1 cellular context compared by ENCODE assay signal in the genomic region with DNA sequence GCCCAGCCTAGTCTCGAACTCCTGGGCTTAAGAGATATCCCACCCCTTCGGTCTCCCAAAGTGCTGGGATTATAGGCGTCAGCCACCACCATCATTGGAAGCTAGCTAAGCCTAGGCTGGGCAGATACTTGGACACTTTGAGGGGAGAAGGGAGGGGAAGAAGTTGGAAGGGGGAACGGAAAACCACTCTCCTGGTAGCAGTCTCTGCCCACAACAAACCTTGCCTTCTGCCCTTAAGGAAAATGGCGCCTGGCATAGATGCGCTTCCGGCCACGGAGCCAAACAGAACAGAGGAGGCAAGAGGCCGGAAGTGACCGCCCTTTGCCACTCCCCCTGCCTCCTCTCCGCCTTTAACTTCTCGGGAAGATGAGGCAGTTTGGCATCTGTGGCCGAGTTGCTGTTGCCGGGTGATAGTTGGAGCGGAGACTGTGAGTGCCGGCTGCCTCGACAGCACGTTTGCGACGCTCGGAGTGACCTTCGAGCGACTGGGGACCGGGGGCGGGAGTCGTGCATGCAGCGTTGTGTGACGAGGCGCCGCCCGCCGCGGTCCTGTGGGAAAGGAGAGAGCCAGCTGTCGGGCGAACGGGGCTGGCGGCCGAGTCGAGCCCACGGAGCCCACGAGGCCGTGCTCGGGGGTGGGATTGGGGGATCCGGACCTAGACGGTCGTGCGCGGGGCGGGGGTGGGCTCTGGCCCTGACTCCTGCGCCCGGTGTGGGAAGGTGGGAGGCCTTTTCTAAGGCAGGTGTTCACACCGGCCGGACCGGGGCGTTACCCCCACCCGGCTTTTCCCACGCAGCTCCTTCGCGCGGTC.
TF ChIP-seq lines count a peak whose summit lies in the region.

A gene (plus strand): TSS at position 327 of the 812 bp plus-strand sequence. CDS start 1,143 bp downstream, outside the sequence.

TF ChIP-seq in K562, 482 proteins besides CTCF, POLR2A, EP300 and RAD21 (continued from another document and continues in another):
- TF ChIP-seq, protein P1, sequence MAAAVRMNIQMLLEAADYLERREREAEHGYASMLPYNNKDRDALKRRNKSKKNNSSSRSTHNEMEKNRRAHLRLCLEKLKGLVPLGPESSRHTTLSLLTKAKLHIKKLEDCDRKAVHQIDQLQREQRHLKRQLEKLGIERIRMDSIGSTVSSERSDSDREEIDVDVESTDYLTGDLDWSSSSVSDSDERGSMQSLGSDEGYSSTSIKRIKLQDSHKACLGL (CRISPR knock-in tag; IDR thresholded peaks at IDR 0.05; ENCODE audit: borderline replicate concordance, poor library complexity, severe bottlenecking): no peak
- TF ChIP-seq, protein P2, sequence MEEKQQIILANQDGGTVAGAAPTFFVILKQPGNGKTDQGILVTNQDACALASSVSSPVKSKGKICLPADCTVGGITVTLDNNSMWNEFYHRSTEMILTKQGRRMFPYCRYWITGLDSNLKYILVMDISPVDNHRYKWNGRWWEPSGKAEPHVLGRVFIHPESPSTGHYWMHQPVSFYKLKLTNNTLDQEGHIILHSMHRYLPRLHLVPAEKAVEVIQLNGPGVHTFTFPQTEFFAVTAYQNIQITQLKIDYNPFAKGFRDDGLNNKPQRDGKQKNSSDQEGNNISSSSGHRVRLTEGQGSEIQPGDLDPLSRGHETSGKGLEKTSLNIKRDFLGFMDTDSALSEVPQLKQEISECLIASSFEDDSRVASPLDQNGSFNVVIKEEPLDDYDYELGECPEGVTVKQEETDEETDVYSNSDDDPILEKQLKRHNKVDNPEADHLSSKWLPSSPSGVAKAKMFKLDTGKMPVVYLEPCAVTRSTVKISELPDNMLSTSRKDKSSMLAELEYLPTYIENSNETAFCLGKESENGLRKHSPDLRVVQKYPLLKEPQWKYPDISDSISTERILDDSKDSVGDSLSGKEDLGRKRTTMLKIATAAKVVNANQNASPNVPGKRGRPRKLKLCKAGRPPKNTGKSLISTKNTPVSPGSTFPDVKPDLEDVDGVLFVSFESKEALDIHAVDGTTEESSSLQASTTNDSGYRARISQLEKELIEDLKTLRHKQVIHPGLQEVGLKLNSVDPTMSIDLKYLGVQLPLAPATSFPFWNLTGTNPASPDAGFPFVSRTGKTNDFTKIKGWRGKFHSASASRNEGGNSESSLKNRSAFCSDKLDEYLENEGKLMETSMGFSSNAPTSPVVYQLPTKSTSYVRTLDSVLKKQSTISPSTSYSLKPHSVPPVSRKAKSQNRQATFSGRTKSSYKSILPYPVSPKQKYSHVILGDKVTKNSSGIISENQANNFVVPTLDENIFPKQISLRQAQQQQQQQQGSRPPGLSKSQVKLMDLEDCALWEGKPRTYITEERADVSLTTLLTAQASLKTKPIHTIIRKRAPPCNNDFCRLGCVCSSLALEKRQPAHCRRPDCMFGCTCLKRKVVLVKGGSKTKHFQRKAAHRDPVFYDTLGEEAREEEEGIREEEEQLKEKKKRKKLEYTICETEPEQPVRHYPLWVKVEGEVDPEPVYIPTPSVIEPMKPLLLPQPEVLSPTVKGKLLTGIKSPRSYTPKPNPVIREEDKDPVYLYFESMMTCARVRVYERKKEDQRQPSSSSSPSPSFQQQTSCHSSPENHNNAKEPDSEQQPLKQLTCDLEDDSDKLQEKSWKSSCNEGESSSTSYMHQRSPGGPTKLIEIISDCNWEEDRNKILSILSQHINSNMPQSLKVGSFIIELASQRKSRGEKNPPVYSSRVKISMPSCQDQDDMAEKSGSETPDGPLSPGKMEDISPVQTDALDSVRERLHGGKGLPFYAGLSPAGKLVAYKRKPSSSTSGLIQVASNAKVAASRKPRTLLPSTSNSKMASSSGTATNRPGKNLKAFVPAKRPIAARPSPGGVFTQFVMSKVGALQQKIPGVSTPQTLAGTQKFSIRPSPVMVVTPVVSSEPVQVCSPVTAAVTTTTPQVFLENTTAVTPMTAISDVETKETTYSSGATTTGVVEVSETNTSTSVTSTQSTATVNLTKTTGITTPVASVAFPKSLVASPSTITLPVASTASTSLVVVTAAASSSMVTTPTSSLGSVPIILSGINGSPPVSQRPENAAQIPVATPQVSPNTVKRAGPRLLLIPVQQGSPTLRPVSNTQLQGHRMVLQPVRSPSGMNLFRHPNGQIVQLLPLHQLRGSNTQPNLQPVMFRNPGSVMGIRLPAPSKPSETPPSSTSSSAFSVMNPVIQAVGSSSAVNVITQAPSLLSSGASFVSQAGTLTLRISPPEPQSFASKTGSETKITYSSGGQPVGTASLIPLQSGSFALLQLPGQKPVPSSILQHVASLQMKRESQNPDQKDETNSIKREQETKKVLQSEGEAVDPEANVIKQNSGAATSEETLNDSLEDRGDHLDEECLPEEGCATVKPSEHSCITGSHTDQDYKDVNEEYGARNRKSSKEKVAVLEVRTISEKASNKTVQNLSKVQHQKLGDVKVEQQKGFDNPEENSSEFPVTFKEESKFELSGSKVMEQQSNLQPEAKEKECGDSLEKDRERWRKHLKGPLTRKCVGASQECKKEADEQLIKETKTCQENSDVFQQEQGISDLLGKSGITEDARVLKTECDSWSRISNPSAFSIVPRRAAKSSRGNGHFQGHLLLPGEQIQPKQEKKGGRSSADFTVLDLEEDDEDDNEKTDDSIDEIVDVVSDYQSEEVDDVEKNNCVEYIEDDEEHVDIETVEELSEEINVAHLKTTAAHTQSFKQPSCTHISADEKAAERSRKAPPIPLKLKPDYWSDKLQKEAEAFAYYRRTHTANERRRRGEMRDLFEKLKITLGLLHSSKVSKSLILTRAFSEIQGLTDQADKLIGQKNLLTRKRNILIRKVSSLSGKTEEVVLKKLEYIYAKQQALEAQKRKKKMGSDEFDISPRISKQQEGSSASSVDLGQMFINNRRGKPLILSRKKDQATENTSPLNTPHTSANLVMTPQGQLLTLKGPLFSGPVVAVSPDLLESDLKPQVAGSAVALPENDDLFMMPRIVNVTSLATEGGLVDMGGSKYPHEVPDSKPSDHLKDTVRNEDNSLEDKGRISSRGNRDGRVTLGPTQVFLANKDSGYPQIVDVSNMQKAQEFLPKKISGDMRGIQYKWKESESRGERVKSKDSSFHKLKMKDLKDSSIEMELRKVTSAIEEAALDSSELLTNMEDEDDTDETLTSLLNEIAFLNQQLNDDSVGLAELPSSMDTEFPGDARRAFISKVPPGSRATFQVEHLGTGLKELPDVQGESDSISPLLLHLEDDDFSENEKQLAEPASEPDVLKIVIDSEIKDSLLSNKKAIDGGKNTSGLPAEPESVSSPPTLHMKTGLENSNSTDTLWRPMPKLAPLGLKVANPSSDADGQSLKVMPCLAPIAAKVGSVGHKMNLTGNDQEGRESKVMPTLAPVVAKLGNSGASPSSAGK (IDR thresholded peaks at IDR 0.05): peak; percentile 73
- TF ChIP-seq ZNF57 (CRISPR knock-in tag; IDR thresholded peaks at IDR 0.05): no peak
- TF ChIP-seq FOXK2 (conservative IDR thresholded peaks at IDR 0.05 in 1 of 2, IDR thresholded peaks at IDR 0.05 in 1 of 2; ENCODE audit: low read depth in 2 of 2): no peak
- TF ChIP-seq PRMT5 (CRISPR knock-in tag; IDR thresholded peaks at IDR 0.05): no peak; the same call in 1 of the 2 replicates
- no peak; a peak in 1 of 4 replicates for TF ChIP-seq TEAD1 (CRISPR knock-in tag; IDR thresholded peaks at IDR 0.05)
- TF ChIP-seq NFE2 (IDR thresholded peaks at IDR 0.05; ENCODE audit: low read depth): no peak
- peak; percentile 78 for TF ChIP-seq SUPT5H (IDR thresholded peaks at IDR 0.05)
- peak; percentile 43; the same call in 1 of the 2 replicates for TF ChIP-seq CBFB (CRISPR knock-in tag; IDR thresholded peaks at IDR 0.05)
- TF ChIP-seq GABPA (tag; conservative IDR thresholded peaks at IDR 0.05; ENCODE audit: low read depth): peak; percentile 96
- TF ChIP-seq, protein P3, sequence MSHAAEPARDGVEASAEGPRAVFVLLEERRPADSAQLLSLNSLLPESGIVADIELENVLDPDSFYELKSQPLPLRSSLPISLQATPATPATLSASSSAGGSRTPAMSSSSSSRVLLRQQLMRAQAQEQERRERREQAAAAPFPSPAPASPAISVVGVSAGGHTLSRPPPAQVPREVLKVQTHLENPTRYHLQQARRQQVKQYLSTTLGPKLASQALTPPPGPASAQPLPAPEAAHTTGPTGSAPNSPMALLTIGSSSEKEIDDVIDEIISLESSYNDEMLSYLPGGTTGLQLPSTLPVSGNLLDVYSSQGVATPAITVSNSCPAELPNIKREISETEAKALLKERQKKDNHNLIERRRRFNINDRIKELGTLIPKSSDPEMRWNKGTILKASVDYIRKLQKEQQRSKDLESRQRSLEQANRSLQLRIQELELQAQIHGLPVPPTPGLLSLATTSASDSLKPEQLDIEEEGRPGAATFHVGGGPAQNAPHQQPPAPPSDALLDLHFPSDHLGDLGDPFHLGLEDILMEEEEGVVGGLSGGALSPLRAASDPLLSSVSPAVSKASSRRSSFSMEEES (CRISPR knock-in tag; IDR thresholded peaks at IDR 0.05): no peak
- no peak for TF ChIP-seq NELFE (IDR thresholded peaks at IDR 0.05; ENCODE audit: insufficient read depth, insufficient read length)
- peak; percentile 35; the same call in 1 of the 2 replicates for TF ChIP-seq ZBTB7A (IDR thresholded peaks at IDR 0.05; ENCODE audit: borderline replicate concordance, control insufficient read depth, low read depth, low read length)
- TF ChIP-seq HDAC6 (IDR thresholded peaks at IDR 0.05; ENCODE audit: low read depth, low read length): no peak
- TF ChIP-seq, protein P4, sequence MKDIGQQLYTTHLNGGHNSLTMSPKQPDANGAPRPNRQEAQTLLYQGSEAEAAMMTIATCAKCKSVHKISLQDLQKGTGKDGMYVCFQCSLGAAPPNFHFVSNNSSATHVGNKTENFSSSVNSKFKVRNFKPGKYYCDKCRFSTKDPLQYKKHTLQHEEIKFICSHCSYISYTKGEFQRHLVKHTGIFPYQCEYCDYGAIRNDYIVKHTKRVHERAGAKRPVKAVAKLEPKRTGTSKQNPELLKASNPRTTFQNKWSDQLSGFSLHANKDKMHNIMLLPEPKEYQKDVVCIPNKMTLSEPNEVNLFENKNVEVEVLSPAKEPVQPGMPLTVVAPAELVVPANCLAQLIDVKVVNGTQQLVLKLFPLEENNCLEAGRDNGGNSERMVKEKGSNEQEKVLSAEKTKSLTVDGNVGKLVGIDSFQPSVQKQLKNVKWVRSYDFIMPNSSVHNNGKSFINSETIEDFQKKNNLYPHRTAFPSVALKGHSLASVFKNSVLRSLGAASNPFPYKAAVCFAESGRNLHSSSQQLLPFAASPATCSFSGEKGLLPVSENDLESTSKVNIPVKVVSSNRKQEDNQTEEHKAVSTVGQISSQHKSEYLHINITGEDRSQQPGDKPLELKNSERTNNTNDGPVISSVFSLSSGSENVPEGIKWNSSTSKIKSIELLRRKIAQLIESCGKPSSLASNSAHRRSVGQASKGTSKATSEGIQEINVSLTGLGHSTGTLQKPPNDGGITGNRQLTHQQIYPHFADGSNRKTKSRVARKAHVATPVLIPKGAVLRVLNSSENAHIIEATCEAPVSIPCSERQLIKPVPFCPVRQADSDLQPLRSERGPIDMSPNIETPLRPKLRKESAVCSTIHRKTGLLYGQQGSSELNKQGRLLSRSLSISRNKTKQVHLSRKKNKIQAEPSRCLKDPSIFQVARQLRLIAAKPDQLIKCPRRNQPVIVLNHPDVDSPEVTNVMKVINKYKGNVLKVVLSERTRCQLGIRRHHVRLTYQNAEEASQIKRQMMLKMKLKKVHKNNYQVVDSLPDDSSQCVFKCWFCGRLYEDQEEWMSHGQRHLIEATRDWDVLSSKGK (CRISPR knock-in tag; IDR thresholded peaks at IDR 0.05): no peak
- TF ChIP-seq ZNF212 (CRISPR knock-in tag; IDR thresholded peaks at IDR 0.05): no peak
- no peak for TF ChIP-seq ZNF444 (CRISPR knock-in tag; IDR thresholded peaks at IDR 0.05)
- TF ChIP-seq ZNF311 (CRISPR knock-in tag; IDR thresholded peaks at IDR 0.05): no peak
- no peak for TF ChIP-seq TSC22D4 (tag; IDR thresholded peaks at IDR 0.05)
- no peak for TF ChIP-seq HIVEP1 (CRISPR knock-in tag; IDR thresholded peaks at IDR 0.05)
- TF ChIP-seq KDM1A (IDR thresholded peaks at IDR 0.05): no peak
- no peak for TF ChIP-seq LEF1 (IDR thresholded peaks at IDR 0.05)
- TF ChIP-seq, protein P5, sequence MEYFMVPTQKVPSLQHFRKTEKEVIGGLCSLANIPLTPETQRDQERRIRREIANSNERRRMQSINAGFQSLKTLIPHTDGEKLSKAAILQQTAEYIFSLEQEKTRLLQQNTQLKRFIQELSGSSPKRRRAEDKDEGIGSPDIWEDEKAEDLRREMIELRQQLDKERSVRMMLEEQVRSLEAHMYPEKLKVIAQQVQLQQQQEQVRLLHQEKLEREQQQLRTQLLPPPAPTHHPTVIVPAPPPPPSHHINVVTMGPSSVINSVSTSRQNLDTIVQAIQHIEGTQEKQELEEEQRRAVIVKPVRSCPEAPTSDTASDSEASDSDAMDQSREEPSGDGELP (CRISPR knock-in tag; IDR thresholded peaks at IDR 0.05; ENCODE audit: borderline replicate concordance): peak; percentile 96
- no peak for TF ChIP-seq ZNF354B (CRISPR knock-in tag; IDR thresholded peaks at IDR 0.05)
- no peak for TF ChIP-seq ZNF408 (CRISPR knock-in tag; IDR thresholded peaks at IDR 0.05; ENCODE audit: low read depth)
- no peak for TF ChIP-seq CBX2 (IDR thresholded peaks at IDR 0.05; ENCODE audit: insufficient read depth, low read length, poor library complexity, severe bottlenecking)
- TF ChIP-seq, protein P6, sequence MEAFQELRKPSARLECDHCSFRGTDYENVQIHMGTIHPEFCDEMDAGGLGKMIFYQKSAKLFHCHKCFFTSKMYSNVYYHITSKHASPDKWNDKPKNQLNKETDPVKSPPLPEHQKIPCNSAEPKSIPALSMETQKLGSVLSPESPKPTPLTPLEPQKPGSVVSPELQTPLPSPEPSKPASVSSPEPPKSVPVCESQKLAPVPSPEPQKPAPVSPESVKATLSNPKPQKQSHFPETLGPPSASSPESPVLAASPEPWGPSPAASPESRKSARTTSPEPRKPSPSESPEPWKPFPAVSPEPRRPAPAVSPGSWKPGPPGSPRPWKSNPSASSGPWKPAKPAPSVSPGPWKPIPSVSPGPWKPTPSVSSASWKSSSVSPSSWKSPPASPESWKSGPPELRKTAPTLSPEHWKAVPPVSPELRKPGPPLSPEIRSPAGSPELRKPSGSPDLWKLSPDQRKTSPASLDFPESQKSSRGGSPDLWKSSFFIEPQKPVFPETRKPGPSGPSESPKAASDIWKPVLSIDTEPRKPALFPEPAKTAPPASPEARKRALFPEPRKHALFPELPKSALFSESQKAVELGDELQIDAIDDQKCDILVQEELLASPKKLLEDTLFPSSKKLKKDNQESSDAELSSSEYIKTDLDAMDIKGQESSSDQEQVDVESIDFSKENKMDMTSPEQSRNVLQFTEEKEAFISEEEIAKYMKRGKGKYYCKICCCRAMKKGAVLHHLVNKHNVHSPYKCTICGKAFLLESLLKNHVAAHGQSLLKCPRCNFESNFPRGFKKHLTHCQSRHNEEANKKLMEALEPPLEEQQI (IDR thresholded peaks at IDR 0.05): 0 out of 2 replicates have a peak, but pooled peaks have one; percentile 26
- TF ChIP-seq, protein P7, sequence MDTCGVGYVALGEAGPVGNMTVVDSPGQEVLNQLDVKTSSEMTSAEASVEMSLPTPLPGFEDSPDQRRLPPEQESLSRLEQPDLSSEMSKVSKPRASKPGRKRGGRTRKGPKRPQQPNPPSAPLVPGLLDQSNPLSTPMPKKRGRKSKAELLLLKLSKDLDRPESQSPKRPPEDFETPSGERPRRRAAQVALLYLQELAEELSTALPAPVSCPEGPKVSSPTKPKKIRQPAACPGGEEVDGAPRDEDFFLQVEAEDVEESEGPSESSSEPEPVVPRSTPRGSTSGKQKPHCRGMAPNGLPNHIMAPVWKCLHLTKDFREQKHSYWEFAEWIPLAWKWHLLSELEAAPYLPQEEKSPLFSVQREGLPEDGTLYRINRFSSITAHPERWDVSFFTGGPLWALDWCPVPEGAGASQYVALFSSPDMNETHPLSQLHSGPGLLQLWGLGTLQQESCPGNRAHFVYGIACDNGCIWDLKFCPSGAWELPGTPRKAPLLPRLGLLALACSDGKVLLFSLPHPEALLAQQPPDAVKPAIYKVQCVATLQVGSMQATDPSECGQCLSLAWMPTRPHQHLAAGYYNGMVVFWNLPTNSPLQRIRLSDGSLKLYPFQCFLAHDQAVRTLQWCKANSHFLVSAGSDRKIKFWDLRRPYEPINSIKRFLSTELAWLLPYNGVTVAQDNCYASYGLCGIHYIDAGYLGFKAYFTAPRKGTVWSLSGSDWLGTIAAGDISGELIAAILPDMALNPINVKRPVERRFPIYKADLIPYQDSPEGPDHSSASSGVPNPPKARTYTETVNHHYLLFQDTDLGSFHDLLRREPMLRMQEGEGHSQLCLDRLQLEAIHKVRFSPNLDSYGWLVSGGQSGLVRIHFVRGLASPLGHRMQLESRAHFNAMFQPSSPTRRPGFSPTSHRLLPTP (IDR thresholded peaks at IDR 0.05; ENCODE audit: borderline replicate concordance, extremely low read depth, insufficient read length): no peak
